In genomic region chr22:46574438-46574992, GRCh38 we compare ENCODE assay signal across 1 cellular context.
TF ChIP-seq lines count a peak whose summit lies in the region.

No MANE protein-coding gene starts in this region.

TF ChIP-seq in HepG2, 621 proteins besides CTCF, POLR2A, EP300 and RAD21:
- TF ChIP-seq ZNF746 (CRISPR knock-in tag; IDR thresholded peaks at IDR 0.05), result no peak
- TF ChIP-seq MXD1 (CRISPR knock-in tag; IDR thresholded peaks at IDR 0.05), result peak; percentile 31; the same call in 1 of the 2 replicates
- no peak for TF ChIP-seq ZSCAN21 (CRISPR knock-in tag; IDR thresholded peaks at IDR 0.05; ENCODE audit: borderline replicate concordance)
- TF ChIP-seq CHD2 (IDR thresholded peaks at IDR 0.05; ENCODE audit: low read depth, low read length), result no peak
- 0 out of 2 replicates have a peak, but pooled peaks have one; percentile 1 for TF ChIP-seq MYC (CRISPR knock-in tag; IDR thresholded peaks at IDR 0.05; ENCODE audit: borderline replicate concordance)
- TF ChIP-seq KLF9 (CRISPR knock-in tag; IDR thresholded peaks at IDR 0.05; ENCODE audit: low read depth), result no peak
- no peak for TF ChIP-seq DBP (CRISPR knock-in tag; IDR thresholded peaks at IDR 0.05; ENCODE audit: not compliant biosample characterization)
- TF ChIP-seq HNRNPL (IDR thresholded peaks at IDR 0.05; ENCODE audit: low read depth, low read length), result peak; percentile 88
- TF ChIP-seq YEATS2 (CRISPR knock-in tag; IDR thresholded peaks at IDR 0.05; ENCODE audit: borderline replicate concordance), result no peak
- TF ChIP-seq RERE (CRISPR knock-in tag; IDR thresholded peaks at IDR 0.05; ENCODE audit: low read depth), result no peak
- no peak for TF ChIP-seq TBP (CRISPR knock-in tag; IDR thresholded peaks at IDR 0.05)
- no peak for TF ChIP-seq MAX (IDR thresholded peaks at IDR 0.05)
